20 cellular contexts compared by ENCODE assay signal in the genomic region with DNA sequence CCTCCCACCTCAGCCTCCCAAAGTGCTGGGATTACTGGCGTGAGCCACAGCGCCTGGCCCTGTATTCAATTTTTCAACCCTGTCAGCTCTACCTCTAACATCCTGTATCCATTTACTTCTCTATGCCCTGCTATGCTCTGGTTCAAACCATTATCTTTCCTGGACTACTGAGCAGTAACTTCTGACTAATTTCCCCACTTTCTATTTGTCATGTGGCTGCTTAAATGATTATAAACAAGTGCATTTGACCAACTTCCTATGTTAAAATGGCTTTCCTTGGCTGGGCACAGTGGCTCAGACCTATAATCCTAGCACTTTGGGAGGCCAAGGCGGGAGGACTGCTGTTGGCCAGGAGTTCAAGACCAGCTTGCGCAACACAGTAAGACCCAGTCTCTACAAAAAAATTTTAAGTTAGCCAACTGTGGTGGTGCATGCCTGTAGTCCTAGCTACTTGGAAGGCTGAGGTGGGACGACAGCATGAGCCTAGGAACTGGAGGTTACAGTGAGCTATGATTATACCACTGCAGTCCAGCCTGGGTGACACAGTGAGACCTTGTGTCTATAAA. TPM values are rescaled to one million over a fixed set of nuclear protein-coding genes. Genes with fewer than 3 reads are reported as not detected.
DNase-seq lines count a peak whose midpoint lies in the region; ATAC-seq and TF ChIP-seq lines count a peak whose summit lies in the region.
"Had no signal": no experiment of that assay in that cellular context is flagged by ENCODE, and none has a peak within 500 bp of the region (broad histone marks: within the 10 kb centered on the region; RNA-seq: fewer than 3 reads in every experiment).

No MANE protein-coding gene starts in this region.

- H3K4me3 Mint-ChIP-seq in natural killer cell treated with Interleukin-12 subunit alpha and Interleukin-12 subunit beta and Interleukin-15 and Interleukin-18, amount 100 ng/mL, for 72 hours: peak overlapping the region; percentile 3
- no peak overlapping the region for H3K4me3 Mint-ChIP-seq in natural killer cell
- no peak overlapping the region for H3K4me3 Mint-ChIP-seq in stimulated activated memory B cell treated with anti-CD40 and anti-IgM and Interleukin-4, amounts not matched to agents 10 μg/mL and 1 μg/mL and 100 μg/mL, for 72 hours

- H3K79me2 ChIP-seq in OCI-LY3 (ENCODE audit: low read length): peaks cover 53% of the 10 kb centered on the region

- H3K4me2 ChIP-seq in OCI-LY3 (ENCODE audit: low read length): peak overlapping the region; percentile 57

- H3K27ac ChIP-seq in OCI-LY3 (ENCODE audit: low read length) (peak overlapping the region; percentile 39), heart left ventricle (no peak overlapping the region)
- H3K27ac ChIP-seq: cardiac muscle cell had no signal

- peaks cover 34 to 41% of the 10 kb centered on the region in 2 donors for H3K4me1 Mint-ChIP-seq in natural killer cell treated with Interleukin-12 subunit alpha and Interleukin-12 subunit beta and Interleukin-15 and Interleukin-18, amount 100 ng/mL, for 72 hours (ENCODE audit: low read depth in 2 of 2)
- peaks cover 36 to 41% of the 10 kb centered on the region in 2 donors for H3K4me1 Mint-ChIP-seq in natural killer cell
- H3K4me1 Mint-ChIP-seq in stimulated activated memory B cell treated with anti-CD40 and anti-IgM and Interleukin-4, amounts not matched to agents 10 μg/mL and 1 μg/mL and 100 μg/mL, for 72 hours: peaks cover 49% of the 10 kb centered on the region

- no peaks in the 10 kb centered on the region for H3K27me3 ChIP-seq in OCI-LY3 (ENCODE audit: low read depth, low read length)
- H3K27me3 ChIP-seq in adipocyte (replicated peaks; ENCODE audit: control insufficient read depth, insufficient read depth, low read length): no peaks in the 10 kb centered on the region
- no peaks in the 10 kb centered on the region for H3K27me3 ChIP-seq in heart left ventricle
- H3K27me3 ChIP-seq: cardiac muscle cell had no signal

- H3K36me3 ChIP-seq in OCI-LY3 (replicated peaks; ENCODE audit: low read depth, low read length): peaks cover 15% of the 10 kb centered on the region
- peaks cover 5% of the 10 kb centered on the region for H3K36me3 ChIP-seq in adipocyte (ENCODE audit: control insufficient read depth, insufficient read depth, low read length, severe bottlenecking)
- peaks cover 0 to 23% (median 8%) of the 10 kb centered on the region in 9 donors for H3K36me3 ChIP-seq in heart left ventricle
- H3K36me3 ChIP-seq: cardiac muscle cell had no signal

- no peak for ATAC-seq in natural killer cell treated with Interleukin-12 subunit alpha and Interleukin-12 subunit beta and Interleukin-15 and Interleukin-18, amount 100 ng/mL, for 72 hours
- ATAC-seq in natural killer cell: no peak
- ATAC-seq in stimulated activated memory B cell treated with anti-CD40 and anti-IgM and Interleukin-4, amounts not matched to agents 10 μg/mL and 1 μg/mL and 100 μg/mL, for 72 hours: no peak
- ATAC-seq in heart left ventricle: no peak

- WGBS in heart left ventricle, 4 donors: 92 to 97% (median 94%) methylated on average over 5 of the region's 5 CpGs

- TF ChIP-seq POLR2A in heart left ventricle (IDR thresholded peaks at IDR 0.05): no peak

- H2AFZ ChIP-seq in OCI-LY3 (ENCODE audit: low read depth, low read length): no peak overlapping the region

- DNase-seq in natural killer cell treated with Interleukin-12 subunit alpha and Interleukin-12 subunit beta and Interleukin-15 and Interleukin-18, amount 100 ng/mL, for 72 hours (ENCODE audit: low spot score): no peak
- DNase-seq in natural killer cell (no peak), adipocyte (ENCODE audit: low read depth) (peak; percentile 9), DMS 273 treated with DMSO at 0.1 percent for 48 hours (lab: John Stamatoyannopoulos, UW) (no peak), cardiac septum (ENCODE audit: low spot score) (no peak), heart left ventricle (no peak)
- DNase-seq: activated CD4-positive, alpha-beta T cell treated with anti-CD3 and anti-CD28 coated beads, Interleukin-2, amount 10 ng/mL, durations not matched to agents 7 days and 5 days; activated T-cell treated with anti-CD3 and anti-CD28 coated beads for 4 hours; head of caudate nucleus; NCI-H1436; NCI-H526 treated with DMSO at 0.1 percent for 48 hours; stimulated activated CD4-positive, alpha-beta T cell treated with anti-CD3 and anti-CD28 coated beads, Interleukin-4, amount 100 ng/mL, for 1 hour; trophoblast cell had no signal

- H3K9ac ChIP-seq in OCI-LY3 (ENCODE audit: low read length) (no peak overlapping the region), adipocyte (ENCODE audit: low read length) (no peak overlapping the region)

- intact Hi-C loops in natural killer cell (cut with micrococcal nuclease): loop anchor here (2.0 kb wide), 1 partner anchor 91 kb away; no protein-coding TSS in a partner anchor
- intact Hi-C loops in cardiac septum (cut with DNase I): loop anchor here (2.0 to 5.0 kb wide), 2 partner anchors 43 to 141 kb away; partner anchors contain the start of gene ZDHHC5
- intact Hi-C loops in heart left ventricle (cut with DNase I): loop anchor here in 3 of 10 donors (5.0 kb wide), 3 partner anchors 43 to 867 kb away; partner anchors contain the start of genes ZDHHC5 (in 2 of the 3), LPXN (in 1 of the 3) and ZFP91 (in 1 of the 3)

- peaks cover 5% of the 10 kb centered on the region for H3K36me3 Mint-ChIP-seq in natural killer cell treated with Interleukin-12 subunit alpha and Interleukin-12 subunit beta and Interleukin-15 and Interleukin-18, amount 100 ng/mL, for 72 hours
- H3K36me3 Mint-ChIP-seq in natural killer cell: no peaks in the 10 kb centered on the region
- peaks cover 28% of the 10 kb centered on the region for H3K36me3 Mint-ChIP-seq in stimulated activated memory B cell treated with anti-CD40 and anti-IgM and Interleukin-4, amounts not matched to agents 10 μg/mL and 1 μg/mL and 100 μg/mL, for 72 hours

- no peaks in the 10 kb centered on the region for H3K27me3 Mint-ChIP-seq in natural killer cell treated with Interleukin-12 subunit alpha and Interleukin-12 subunit beta and Interleukin-15 and Interleukin-18, amount 100 ng/mL, for 72 hours
- H3K27me3 Mint-ChIP-seq in natural killer cell (ENCODE audit: low read depth in 2 of 2): no peaks in the 10 kb centered on the region
- no peaks in the 10 kb centered on the region for H3K27me3 Mint-ChIP-seq in stimulated activated memory B cell treated with anti-CD40 and anti-IgM and Interleukin-4, amounts not matched to agents 10 μg/mL and 1 μg/mL and 100 μg/mL, for 72 hours
- H3K27me3 Mint-ChIP-seq: activated CD4-positive, alpha-beta T cell treated with anti-CD3 and anti-CD28 coated beads, Interleukin-2, amount 10 ng/mL, durations not matched to agents 7 days and 5 days had no signal

- H3K9me3 ChIP-seq in OCI-LY3 (ENCODE audit: insufficient read depth, low read length) (no peaks in the 10 kb centered on the region), adipocyte (ENCODE audit: control insufficient read depth, low read length) (no peaks in the 10 kb centered on the region), heart left ventricle (no peaks in the 10 kb centered on the region)

- H3K9me3 Mint-ChIP-seq in natural killer cell treated with Interleukin-12 subunit alpha and Interleukin-12 subunit beta and Interleukin-15 and Interleukin-18, amount 100 ng/mL, for 72 hours: no peaks in the 10 kb centered on the region
- no peaks in the 10 kb centered on the region for H3K9me3 Mint-ChIP-seq in natural killer cell
- no peaks in the 10 kb centered on the region for H3K9me3 Mint-ChIP-seq in stimulated activated memory B cell treated with anti-CD40 and anti-IgM and Interleukin-4, amounts not matched to agents 10 μg/mL and 1 μg/mL and 100 μg/mL, for 72 hours
- H3K9me3 Mint-ChIP-seq: activated CD4-positive, alpha-beta T cell treated with anti-CD3 and anti-CD28 coated beads, Interleukin-2, amount 10 ng/mL, durations not matched to agents 7 days and 5 days had no signal

- TF ChIP-seq CTCF in natural killer cell (IDR thresholded peaks at IDR 0.05) (no peak), OCI-LY3 (IDR thresholded peaks at IDR 0.05; ENCODE audit: low read depth, low read length) (no peak), heart left ventricle (IDR thresholded peaks at IDR 0.05) (no peak)

- H3K4me1 ChIP-seq in OCI-LY3 (ENCODE audit: low read length) (peaks cover 32% of the 10 kb centered on the region), adipocyte (ENCODE audit: control insufficient read depth, insufficient read depth, low read length) (peaks cover 23% of the 10 kb centered on the region), heart left ventricle (peaks cover 0 to 42% (median 30%) of the 10 kb centered on the region in 12 donors)

- H3K27ac Mint-ChIP-seq in natural killer cell treated with Interleukin-12 subunit alpha and Interleukin-12 subunit beta and Interleukin-15 and Interleukin-18, amount 100 ng/mL, for 72 hours: peak overlapping the region; percentile 33 to 56
- peak overlapping the region in 1 of 2 donors; percentile 2 for H3K27ac Mint-ChIP-seq in natural killer cell
- H3K27ac Mint-ChIP-seq in stimulated activated memory B cell treated with anti-CD40 and anti-IgM and Interleukin-4, amounts not matched to agents 10 μg/mL and 1 μg/mL and 100 μg/mL, for 72 hours: peak overlapping the region; percentile 51
- H3K27ac Mint-ChIP-seq: activated CD4-positive, alpha-beta T cell treated with anti-CD3 and anti-CD28 coated beads, Interleukin-2, amount 10 ng/mL, durations not matched to agents 7 days and 5 days had no signal

- H3K4me3 ChIP-seq in OCI-LY3 (ENCODE audit: low read length) (peak overlapping the region; percentile 16; the same call in 1 of the 2 replicates), adipocyte (ENCODE audit: low read length) (no peak overlapping the region), heart left ventricle (no peak overlapping the region)
- H3K4me3 ChIP-seq: cardiac muscle cell, smooth muscle cell had no signal

- no peaks in the 10 kb centered on the region; the same call in 1 of the 2 replicates for H4K20me1 ChIP-seq in OCI-LY3 (ENCODE audit: insufficient read depth, low read length)

RNA-seq across cellular contexts. Expression of gene MED19, which starts 2.1 kb away (rescaled TPM):
- 10 to 100 TPM in 1 of 2 donors, 1 to 10 TPM in 1; 7.0 to 17.0 TPM for total RNA-seq in natural killer cell treated with Interleukin-12 subunit alpha and Interleukin-12 subunit beta and Interleukin-15 and Interleukin-18, amount 100 ng/mL, for 72 hours
- total RNA-seq in natural killer cell: 10 to 100 TPM; 11.0 to 15.1 (median 13.3) TPM
- total RNA-seq in cardiac septum: 9.9 TPM
- total RNA-seq in heart left ventricle: 10 to 100 TPM in 2 of 9 donors, 1 to 10 TPM in 7; 6.0 to 12.4 (median 6.9) TPM
- 10 to 100 TPM in 1 of 2 donors, 1 to 10 TPM in 1; 6.1 to 19.8 TPM for polyA plus RNA-seq in heart left ventricle

RNA-seq across cellular contexts. Expression of gene TMX2, which starts 2.5 kb away (rescaled TPM):
- total RNA-seq in natural killer cell treated with Interleukin-12 subunit alpha and Interleukin-12 subunit beta and Interleukin-15 and Interleukin-18, amount 100 ng/mL, for 72 hours: 10 to 100 TPM; 77.3 to 96.9 TPM
- total RNA-seq in natural killer cell (10 to 100 TPM; 43.6 to 70.4 (median 45.7) TPM), cardiac septum (56.7 TPM), heart left ventricle (10 to 100 TPM; 46.7 to 78.2 (median 65.8) TPM)
- 100 to 1,000 TPM in 1 of 2 donors, 10 to 100 TPM in 1; 53.6 to 165 TPM for polyA plus RNA-seq in heart left ventricle

RNA-seq across cellular contexts. Expression of gene SELENOH, which starts 31.4 kb away (rescaled TPM):
- 100 to 1,000 TPM; 141 to 178 TPM for total RNA-seq in natural killer cell treated with Interleukin-12 subunit alpha and Interleukin-12 subunit beta and Interleukin-15 and Interleukin-18, amount 100 ng/mL, for 72 hours
- 10 to 100 TPM; 55.3 to 83.3 (median 61.0) TPM for total RNA-seq in natural killer cell
- total RNA-seq in cardiac septum: 85.5 TPM
- 100 to 1,000 TPM in 1 of 9 donors, 10 to 100 TPM in 8; 56.8 to 134 (median 85.7) TPM for total RNA-seq in heart left ventricle
- polyA plus RNA-seq in heart left ventricle: 100 to 1,000 TPM in 1 of 2 donors, 10 to 100 TPM in 1; 68.8 to 116 TPM

RNA-seq across cellular contexts. Expression of gene BTBD18, which starts 41.7 kb away (rescaled TPM):
- not detected for total RNA-seq in natural killer cell treated with Interleukin-12 subunit alpha and Interleukin-12 subunit beta and Interleukin-15 and Interleukin-18, amount 100 ng/mL, for 72 hours
- total RNA-seq in natural killer cell (not detected), cardiac septum (not detected), heart left ventricle (not detected)
- polyA plus RNA-seq in heart left ventricle: under 1 TPM in 1 of 2 donors, not detected in 1; 0.11 TPM
- total RNA-seq: activated CD4-positive, alpha-beta T cell treated with anti-CD3 and anti-CD28 coated beads, Interleukin-2, amount 10 ng/mL, durations not matched to agents 7 days and 5 days; cardiac muscle cell; dermis microvascular lymphatic vessel endothelial cell; endothelial cell of umbilical vein; M059J; smooth muscle cell had no signal
- polyA plus RNA-seq: endothelial cell of umbilical vein had no signal

RNA-seq across cellular contexts. Expression of gene ZDHHC5, which starts 42.0 kb away (rescaled TPM):
- 10 to 100 TPM; 66.2 to 91.9 TPM for total RNA-seq in natural killer cell treated with Interleukin-12 subunit alpha and Interleukin-12 subunit beta and Interleukin-15 and Interleukin-18, amount 100 ng/mL, for 72 hours
- 10 to 100 TPM; 46.1 to 64.0 (median 55.5) TPM for total RNA-seq in natural killer cell
- 43.4 TPM for total RNA-seq in cardiac septum
- total RNA-seq in heart left ventricle: 10 to 100 TPM; 32.5 to 63.6 (median 45.7) TPM
- polyA plus RNA-seq in heart left ventricle: 10 to 100 TPM; 21.9 to 50.3 TPM
